Comparison of ENCODE assay signal across 9 cellular contexts in the genomic region with DNA sequence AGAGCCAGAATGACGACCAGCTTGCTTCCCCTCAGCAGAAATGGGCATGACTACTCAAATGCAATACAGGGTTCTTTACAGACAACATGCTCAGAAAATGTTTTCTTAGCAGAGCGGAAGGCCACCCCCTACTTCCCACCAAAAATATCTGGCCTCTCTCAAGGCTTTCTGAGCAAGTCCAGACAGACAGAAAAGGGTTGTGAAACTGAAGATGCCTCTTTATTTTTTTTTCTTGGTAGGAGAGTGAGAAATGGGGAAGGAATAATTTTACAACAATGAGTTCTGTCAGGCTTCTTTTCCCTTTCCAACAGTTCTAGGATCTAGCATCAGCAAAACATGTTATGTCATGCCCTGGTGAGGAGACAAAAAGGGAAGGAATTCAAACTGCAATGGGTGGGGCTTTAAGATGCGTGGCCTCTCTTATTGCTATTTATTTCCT.
DNase-seq lines count a peak whose midpoint lies in the region; ATAC-seq lines count a peak whose summit lies in the region.
"Had no signal": no experiment of that assay in that cellular context is flagged by ENCODE, and none has a peak within 500 bp of the region (broad histone marks: within the 10 kb centered on the region; RNA-seq: fewer than 3 reads in every experiment).

No MANE protein-coding gene starts in this region.

- peak overlapping the region; percentile 71 for H3K27ac ChIP-seq in SJCRH30

- H3K27me3 ChIP-seq in SJCRH30: no peaks in the 10 kb centered on the region

- no peak for ATAC-seq in HG03139 (IDR thresholded peaks at IDR 0.05; ENCODE audit: unreplicated experiment)

- no peak overlapping the region for H3K4me3 ChIP-seq in SJCRH30

- no peaks in the 10 kb centered on the region for H3K9me3 ChIP-seq in SJCRH30 (replicated peaks)

- H3K4me1 ChIP-seq in SJCRH30: peaks cover 54% of the 10 kb centered on the region

- no peaks in the 10 kb centered on the region for H3K36me3 ChIP-seq in SJCRH30

- peak; percentile 51 for DNase-seq in GDM1 (lab: John Stamatoyannopoulos, UW)
- DNase-seq in SJCRH30: peak; percentile 41 to 71
- DNase-seq in foreskin melanocyte: peak; percentile 10
- peak; percentile 91 for DNase-seq in pons (ENCODE audit: low spot score)
- DNase-seq in cerebellar nuclear complex (lab: John Stamatoyannopoulos, UW): no peak
- DNase-seq in NCI-H345 treated with DMSO at 0.1 percent for 48 hours (lab: John Stamatoyannopoulos, UW; ENCODE audit: unreplicated experiment): no peak
- DNase-seq in NCI-H128 (lab: John Stamatoyannopoulos, UW; ENCODE audit: unreplicated experiment): no peak
- DNase-seq: NCI-H1417 had no signal

Comparison
In these comparisons a context has a peak if more than half of its experiments do, and no peak if none do; other contexts are left out.
1. DNase-seq: peak in GDM1 (single experiment), SJCRH30 (2 of 2), foreskin melanocyte (single experiment) and pons (single experiment); none in cerebellar nuclear complex (0 of 2), NCI-H345 treated with DMSO at 0.1 percent for 48 hours (single experiment) and NCI-H128 (single experiment).